Comparison of ENCODE assay signal across 1 cellular context in genomic region chr21:14028619-14029018, GRCh38.
A peak's percentile ranks its signal among the peaks of the same experiment; 100 is the strongest.
TF ChIP-seq lines count a peak whose summit lies in the region.

No MANE protein-coding gene starts in this region.

TF ChIP-seq in H1, 55 proteins besides CTCF, POLR2A, EP300 and RAD21:
- TF ChIP-seq SRF (IDR thresholded peaks at IDR 0.05; ENCODE audit: low read depth, low read length): peak; percentile 54; the same call in 1 of the 2 replicates
